8 cellular contexts compared by ENCODE assay signal in genomic region chr5:113663879-113664278, GRCh38.
DNase-seq lines count a peak whose midpoint lies in the region; ATAC-seq and TF ChIP-seq lines count a peak whose summit lies in the region.

No MANE protein-coding gene starts in this region.

- no peaks in the 10 kb centered on the region for H3K36me3 ChIP-seq in SU-DHL-6 (ENCODE audit: low read length)
- no peaks in the 10 kb centered on the region for H3K36me3 ChIP-seq in fibroblast of lung (ENCODE audit: control insufficient read depth, insufficient read depth, low read length)

- peak; percentile 65 for ATAC-seq in HG02884 (IDR thresholded peaks at IDR 0.05; ENCODE audit: unreplicated experiment)

- H3K4me3 ChIP-seq in SU-DHL-6 (ENCODE audit: insufficient read depth, low read length, poor library complexity, severe bottlenecking): no peak overlapping the region
- no peak overlapping the region for H3K4me3 ChIP-seq in fibroblast of lung (replicated peaks in 1 of 4; ENCODE audit: control extremely low read depth in 1 of 4, insufficient read depth in 1 of 4, low read depth in 3 of 4, low read length in 4 of 4)

- peak; percentile 54 for TF ChIP-seq CTCF in SU-DHL-6 (IDR thresholded peaks at IDR 0.05; ENCODE audit: insufficient read depth, low read length, poor library complexity, severe bottlenecking)
- peak in 1 of 2 donors; percentile 12 for TF ChIP-seq CTCF in fibroblast of lung (conservative IDR thresholded peaks at IDR 0.05 in 1 of 2, IDR thresholded peaks at IDR 0.05 in 1 of 2; ENCODE audit: low read depth in 1 of 2, low read length in 2 of 2)

- H2AFZ ChIP-seq in SU-DHL-6 (ENCODE audit: low read depth, low read length, severe bottlenecking) (no peak overlapping the region), fibroblast of lung (ENCODE audit: low read length) (no peak overlapping the region)

- no peaks in the 10 kb centered on the region for H3K9me2 ChIP-seq in SU-DHL-6 (replicated peaks; ENCODE audit: insufficient read depth, low read length)

- H4K20me1 ChIP-seq in SU-DHL-6 (ENCODE audit: low read depth, low read length) (no peaks in the 10 kb centered on the region), fibroblast of lung (ENCODE audit: control insufficient read depth, extremely low read depth, insufficient read depth, low read length) (no peaks in the 10 kb centered on the region)

- H3K27ac ChIP-seq in SU-DHL-6 (ENCODE audit: low read depth, low read length) (no peak overlapping the region), fibroblast of lung (ENCODE audit: insufficient read depth, low read length) (no peak overlapping the region)

- H3K9me3 ChIP-seq in SU-DHL-6 (ENCODE audit: insufficient read depth, low read length) (no peaks in the 10 kb centered on the region), fibroblast of lung (ENCODE audit: control insufficient read depth, insufficient read depth, low read depth, low read length) (no peaks in the 10 kb centered on the region)

- H3F3A ChIP-seq in SU-DHL-6 (ENCODE audit: insufficient read depth): no peaks in the 10 kb centered on the region

- no peak overlapping the region for H3K4me2 ChIP-seq in SU-DHL-6 (ENCODE audit: low read depth, low read length, poor library complexity, severe bottlenecking)
- H3K4me2 ChIP-seq in fibroblast of lung (ENCODE audit: extremely low read depth, insufficient read depth, low read length): no peak overlapping the region

- no peaks in the 10 kb centered on the region for H3K4me1 ChIP-seq in fibroblast of lung (ENCODE audit: control insufficient read depth, extremely low read depth, insufficient read depth, low read length)

- DNase-seq in NCI-H748 (lab: John Stamatoyannopoulos, UW; ENCODE audit: unreplicated experiment): peak; percentile 42
- no peak for DNase-seq in NCI-H748 treated with DMSO at 0.1 percent for 48 hours (lab: John Stamatoyannopoulos, UW)
- DNase-seq in fibroblast of lung (ENCODE audit: low read depth in 2 of 2): peak; percentile 10 to 11
- DNase-seq in stimulated activated CD8-positive, alpha-beta memory T cell treated with anti-CD3 and anti-CD28 coated beads, Interleukin-2, amount 100 ng/mL, for 48 hours (ENCODE audit: low read depth in 2 of 2): peak; percentile 8 to 13
- DNase-seq in T1000 (lab: John Stamatoyannopoulos, UW): no peak
- DNase-seq in SKM-1 treated with dmso at 0.1 percent for 144 hours (lab: John Stamatoyannopoulos, UW; ENCODE audit: unreplicated experiment): no peak

- H3K27me3 ChIP-seq in SU-DHL-6 (ENCODE audit: low read length): no peaks in the 10 kb centered on the region
- H3K27me3 ChIP-seq in fibroblast of lung (ENCODE audit: control insufficient read depth, insufficient read depth, low read length): no peaks in the 10 kb centered on the region

- H3K79me2 ChIP-seq in SU-DHL-6 (ENCODE audit: insufficient read depth, low read length): no peaks in the 10 kb centered on the region
- H3K79me2 ChIP-seq in fibroblast of lung (ENCODE audit: control insufficient read depth, insufficient read depth, low read length): no peaks in the 10 kb centered on the region

- no peak overlapping the region for H3K9ac ChIP-seq in SU-DHL-6 (ENCODE audit: low read length)
- no peak overlapping the region for H3K9ac ChIP-seq in fibroblast of lung (ENCODE audit: insufficient read depth, low read length)

Comparison
In these comparisons a context has a peak if more than half of its experiments do, and no peak if none do; other contexts are left out.
1. DNase-seq: peak in NCI-H748 (single experiment), fibroblast of lung (2 of 2) and stimulated activated CD8-positive, alpha-beta memory T cell treated with anti-CD3 and anti-CD28 coated beads, Interleukin-2, amount 100 ng/mL, for 48 hours (2 of 2); none in NCI-H748 treated with DMSO at 0.1 percent for 48 hours (single experiment), T1000 (single experiment) and SKM-1 treated with dmso at 0.1 percent for 144 hours (single experiment).